ENCODE assay signal across 9 cellular contexts in genomic region chr6:150741633-150742200, GRCh38.
DNase-seq lines count a peak whose midpoint lies in the region; ATAC-seq, FAIRE-seq and TF ChIP-seq lines count a peak whose summit lies in the region.
"Had no signal": no experiment of that assay in that cellular context is flagged by ENCODE, and none has a peak within 500 bp of the region (broad histone marks: within the 10 kb centered on the region; RNA-seq: fewer than 3 reads in every experiment).

No MANE protein-coding gene starts in this region.

- no peak for ATAC-seq in GM21423 (IDR thresholded peaks at IDR 0.05; ENCODE audit: unreplicated experiment)

- peaks cover 17% of the 10 kb centered on the region for H3K36me3 Mint-ChIP-seq in nephron progenitor cell (ENCODE audit: low read depth)

- H3K4me3 ChIP-seq in HFF-Myc (replicated peaks; ENCODE audit: low read depth, low read length), result no peak overlapping the region
- no peak overlapping the region for H3K4me3 ChIP-seq in bronchial epithelial cell (ENCODE audit: low read depth, low read length)
- H3K4me3 ChIP-seq: BLaER1 had no signal

- peak; percentile 53 for DNase-seq in NCI-H748 (lab: John Stamatoyannopoulos, UW; ENCODE audit: unreplicated experiment)
- DNase-seq in NCI-H748 treated with DMSO at 0.1 percent for 48 hours (lab: John Stamatoyannopoulos, UW), result no peak
- no peak for DNase-seq in HFF-Myc (ENCODE audit: extremely low read depth, low read depth)
- no peak for DNase-seq in bronchial epithelial cell (ENCODE audit: low read depth)
- DNase-seq in nephron progenitor cell, result no peak
- DNase-seq in T-helper 2 cell, result no peak
- DNase-seq in glomerular visceral epithelial cell (ENCODE audit: extremely low spot score), result no peak

- H3K9me3 Mint-ChIP-seq in nephron progenitor cell, result no peaks in the 10 kb centered on the region

- H3K27me3 Mint-ChIP-seq in nephron progenitor cell (ENCODE audit: low read depth, poor library complexity), result no peaks in the 10 kb centered on the region

- H3K4me1 Mint-ChIP-seq in nephron progenitor cell, result peaks cover 16% of the 10 kb centered on the region

- TF ChIP-seq CTCF in HFF-Myc (IDR thresholded peaks at IDR 0.05; ENCODE audit: low read depth, low read length, missing control alignments) (peak; percentile 34), bronchial epithelial cell (IDR thresholded peaks at IDR 0.05; ENCODE audit: insufficient read depth, low read length, severe bottlenecking) (peak; percentile 41), nephron progenitor cell (IDR thresholded peaks at IDR 0.05) (peak; percentile 51)

- no peak overlapping the region for H3K4me3 Mint-ChIP-seq in nephron progenitor cell

- H3K27ac Mint-ChIP-seq in nephron progenitor cell, result peak overlapping the region; percentile 76

- H3K36me3 ChIP-seq in bronchial epithelial cell (ENCODE audit: control insufficient read depth, insufficient read depth, low read length), result no peaks in the 10 kb centered on the region
- H3K36me3 ChIP-seq: BLaER1 had no signal

- no peaks in the 10 kb centered on the region for H3K27me3 ChIP-seq in bronchial epithelial cell (ENCODE audit: control insufficient read depth, insufficient read depth, low read length)
- H3K27me3 ChIP-seq: BLaER1 had no signal

- FAIRE-seq in bronchial epithelial cell (lab: Jason Lieb, UNC), result no peak
